10 cellular contexts compared by ENCODE assay signal in the genomic region with DNA sequence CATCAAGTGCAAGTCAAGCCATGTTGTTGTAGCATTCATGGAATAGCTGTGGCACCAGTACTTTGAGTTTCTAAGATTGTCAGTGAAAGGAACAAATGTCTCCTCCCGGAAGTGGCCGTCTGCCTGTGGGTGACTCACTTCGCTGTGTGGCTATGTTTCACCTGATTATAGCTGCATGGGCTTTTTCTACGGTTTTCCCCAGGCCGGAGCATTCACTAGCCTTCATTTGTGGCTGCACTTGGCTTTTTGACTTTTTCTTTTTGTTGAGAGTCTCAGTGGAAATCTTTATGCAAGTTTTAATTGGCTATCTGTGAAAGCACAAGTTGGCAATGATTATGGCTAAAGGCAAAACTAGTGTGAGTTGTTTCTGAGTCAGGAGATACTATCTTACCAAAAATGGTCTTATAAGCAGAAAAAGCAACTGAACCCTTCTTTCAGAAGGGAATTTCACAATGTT. TPM values are rescaled to one million over a fixed set of nuclear protein-coding genes. Genes with fewer than 3 reads are reported as not detected.
DNase-seq lines count a peak whose midpoint lies in the region; ATAC-seq and TF ChIP-seq lines count a peak whose summit lies in the region.
"Had no signal": no experiment of that assay in that cellular context is flagged by ENCODE, and none has a peak within 500 bp of the region (broad histone marks: within the 10 kb centered on the region; RNA-seq: fewer than 3 reads in every experiment).

No MANE protein-coding gene starts in this region.

- no peak for TF ChIP-seq POLR2A in gastrocnemius medialis (IDR thresholded peaks at IDR 0.05)

- H3F3A ChIP-seq in MM.1S (ENCODE audit: insufficient read depth, low read length) = 0 out of 2 replicates have a peak, but pooled peaks cover 4% of the 10 kb centered on the region

- H3K27ac ChIP-seq in MM.1S (ENCODE audit: low read length) (0 out of 2 replicates have a peak overlapping the region, but pooled peaks have one; percentile 10), gastrocnemius medialis (no peak overlapping the region)
- H3K27ac ChIP-seq: hepatocyte had no signal

- peaks cover 11% of the 10 kb centered on the region for H3K4me1 ChIP-seq in MM.1S (ENCODE audit: low read length)
- no peaks in the 10 kb centered on the region for H3K4me1 ChIP-seq in gastrocnemius medialis

- in situ Hi-C loops in gastrocnemius medialis (cut with MboI; ENCODE audit: low sequenced_read_pairs in 4 of 4) = no loop called here

- no peaks in the 10 kb centered on the region for H4K20me1 ChIP-seq in MM.1S (ENCODE audit: insufficient read depth, low read length)

- no peaks in the 10 kb centered on the region for H3K9me2 ChIP-seq in MM.1S (replicated peaks; ENCODE audit: insufficient read depth, low read length)

- no peaks in the 10 kb centered on the region for H3K27me3 ChIP-seq in MM.1S (replicated peaks; ENCODE audit: insufficient read depth, low read length)
- no peaks in the 10 kb centered on the region for H3K27me3 ChIP-seq in gastrocnemius medialis
- H3K27me3 ChIP-seq: hepatocyte had no signal

- no peaks in the 10 kb centered on the region for H3K9me3 ChIP-seq in MM.1S (replicated peaks; ENCODE audit: insufficient read depth, low read length)
- no peaks in the 10 kb centered on the region for H3K9me3 ChIP-seq in gastrocnemius medialis

- TF ChIP-seq CTCF in AG10803 (conservative IDR thresholded peaks at IDR 0.05; ENCODE audit: low read length) = no peak
- TF ChIP-seq CTCF in MM.1S (IDR thresholded peaks at IDR 0.05; ENCODE audit: low read length) = no peak
- TF ChIP-seq CTCF in cardiac fibroblast (IDR thresholded peaks at IDR 0.05; ENCODE audit: low read depth, low read length) = no peak
- no peak for TF ChIP-seq CTCF in gastrocnemius medialis (IDR thresholded peaks at IDR 0.05 in 4 of 5, conservative IDR thresholded peaks at IDR 0.05 in 1 of 5)

- H3K4me3 ChIP-seq in AG10803 (ENCODE audit: low read length) (no peak overlapping the region), MM.1S (ENCODE audit: low read length) (no peak overlapping the region), cardiac fibroblast (replicated peaks in 1 of 2; ENCODE audit: low read depth in 2 of 2, low read length in 2 of 2) (no peak overlapping the region), gastrocnemius medialis (no peak overlapping the region)
- H3K4me3 ChIP-seq: hepatocyte had no signal

- peak; percentile 9 for DNase-seq in AG10803 (ENCODE audit: low read depth)
- DNase-seq in MM.1S = peak; percentile 75
- DNase-seq in cardiac fibroblast (ENCODE audit: low read depth in 2 of 2) = peak; percentile 37 to 59
- DNase-seq in NCI-H748 (lab: John Stamatoyannopoulos, UW; ENCODE audit: unreplicated experiment) = no peak
- DNase-seq in stimulated activated CD4-positive, alpha-beta T cell treated with anti-CD3 and anti-CD28 coated beads, Interleukin-4, amount 100 ng/mL, for 4 hours = no peak
- DNase-seq in gastrocnemius medialis = no peak
- DNase-seq: SIG-M5 had no signal

- no peak overlapping the region for H2AFZ ChIP-seq in MM.1S (ENCODE audit: low read length)
- H2AFZ ChIP-seq: hepatocyte had no signal

- peak overlapping the region; percentile 33 for H3K4me2 ChIP-seq in MM.1S (ENCODE audit: low read depth, low read length)
- H3K4me2 ChIP-seq: hepatocyte had no signal

- no peak overlapping the region for H3K9ac ChIP-seq in MM.1S (ENCODE audit: low read length)

- ATAC-seq in GM21515 (IDR thresholded peaks at IDR 0.05; ENCODE audit: unreplicated experiment) = peak; percentile 75
- ATAC-seq in HG03460 (IDR thresholded peaks at IDR 0.05; ENCODE audit: unreplicated experiment) = no peak
- no peak for ATAC-seq in gastrocnemius medialis

- H3K36me3 ChIP-seq in MM.1S (replicated peaks; ENCODE audit: insufficient read depth, low read length) = no peaks in the 10 kb centered on the region
- H3K36me3 ChIP-seq in gastrocnemius medialis = no peaks in the 10 kb centered on the region

- intact Hi-C loops in gastrocnemius medialis (cut with DNase I; ENCODE audit: low total_unique reads) = no loop called here

- H3K79me2 ChIP-seq in MM.1S (ENCODE audit: low read length) = no peaks in the 10 kb centered on the region
- H3K79me2 ChIP-seq: hepatocyte had no signal

RNA-seq across cellular contexts. Expression of gene SRI, which starts 35.0 kb away (rescaled TPM):
- total RNA-seq in gastrocnemius medialis = 10 to 100 TPM; 12.3 to 33.1 (median 17.3) TPM

Comparison
In these comparisons a context has a peak if more than half of its experiments do, and no peak if none do; other contexts are left out.
1. DNase-seq: peak in AG10803 (single experiment), MM.1S (single experiment) and cardiac fibroblast (2 of 2); none in NCI-H748 (single experiment), stimulated activated CD4-positive, alpha-beta T cell treated with anti-CD3 and anti-CD28 coated beads, Interleukin-4, amount 100 ng/mL, for 4 hours (0 of 2) and gastrocnemius medialis (0 of 2).